ENCODE assay signal across 8 cellular contexts in genomic region chr5:132820162-132820754, GRCh38. TPM values are rescaled to one million over a fixed set of nuclear protein-coding genes. Genes with fewer than 3 reads are reported as not detected.
A peak's percentile ranks its signal among the peaks of the same experiment; 100 is the strongest.
DNase-seq lines count a peak whose midpoint lies in the region; ATAC-seq and TF ChIP-seq lines count a peak whose summit lies in the region.

No MANE protein-coding gene starts in this region.

- no peaks in the 10 kb centered on the region for H3F3A ChIP-seq in SU-DHL-6 (ENCODE audit: insufficient read depth)

- H3K4me2 ChIP-seq in SU-DHL-6 (ENCODE audit: low read depth, low read length, poor library complexity, severe bottlenecking): no peak overlapping the region

- H3K79me2 ChIP-seq in SU-DHL-6 (ENCODE audit: insufficient read depth, low read length): no peaks in the 10 kb centered on the region

- H3K4me3 ChIP-seq in SU-DHL-6 (ENCODE audit: insufficient read depth, low read length, poor library complexity, severe bottlenecking) (no peak overlapping the region), uterus (no peak overlapping the region)

- POLR2A ChIA-PET in activated naive CD8-positive, alpha-beta T cell treated with anti-CD3 and anti-CD28 coated beads, Interleukin-2, amount 10 ng/mL, durations not matched to agents 7 days and 5 days (lab: Charles Lee): interaction anchor here (0.7 to 1.8 kb wide), 8 partner anchors 13 to 361 kb away, joined by 3 to 9 read pairs (median 4); partner anchors contain the start of genes CCNI2, IRF1 and KIF3A

- peak; percentile 89 for DNase-seq in Daoy (ENCODE audit: low read depth)
- DNase-seq in HCEC 1CT: peak; percentile 84
- peak; percentile 72 for DNase-seq in NCI-H1092 (lab: John Stamatoyannopoulos, UW)
- peak; percentile 89 for DNase-seq in activated naive CD8-positive, alpha-beta T cell treated with anti-CD3 and anti-CD28 coated beads, Interleukin-2, amount 10 ng/mL, durations not matched to agents 7 days and 5 days
- DNase-seq in head of caudate nucleus: peak; percentile 90 to 100 (median 98)
- DNase-seq in progenitor cell of endocrine pancreas (ENCODE audit: low spot score, unreplicated experiment): peak; percentile 88
- peak; percentile 86 to 91 for DNase-seq in uterus

- no peak for TF ChIP-seq POLR2A in uterus (IDR thresholded peaks at IDR 0.05)

- H3K36me3 ChIP-seq in SU-DHL-6 (ENCODE audit: low read length) (no peaks in the 10 kb centered on the region), uterus (no peaks in the 10 kb centered on the region)

- TF ChIP-seq CTCF in SU-DHL-6 (IDR thresholded peaks at IDR 0.05; ENCODE audit: insufficient read depth, low read length, poor library complexity, severe bottlenecking): peak; percentile 78
- TF ChIP-seq CTCF in progenitor cell of endocrine pancreas (IDR thresholded peaks at IDR 0.05; ENCODE audit: unreplicated experiment): peak; percentile 93
- peak; percentile 84 to 86 (median 84) for TF ChIP-seq CTCF in uterus (IDR thresholded peaks at IDR 0.05)

- H3K4me3 Mint-ChIP-seq in activated naive CD8-positive, alpha-beta T cell treated with anti-CD3 and anti-CD28 coated beads, Interleukin-2, amount 10 ng/mL, durations not matched to agents 7 days and 5 days: peak overlapping the region; percentile 75
- H3K4me3 Mint-ChIP-seq in progenitor cell of endocrine pancreas (ENCODE audit: low read depth): no peak overlapping the region

- H2AFZ ChIP-seq in SU-DHL-6 (ENCODE audit: low read depth, low read length, severe bottlenecking): no peak overlapping the region

- H4K20me1 ChIP-seq in SU-DHL-6 (ENCODE audit: low read depth, low read length): no peaks in the 10 kb centered on the region

- intact Hi-C loops in head of caudate nucleus (cut with DNase I): loop anchor here (5.0 kb wide), 1 partner anchor 83 kb away; the partner anchor contains the start of gene KIF3A
- intact Hi-C loops in uterus (cut with DNase I; ENCODE audit: low total_unique reads): loop anchor here (10.0 kb wide), 1 partner anchor 65 kb away; no protein-coding TSS in a partner anchor

- H3K27me3 Mint-ChIP-seq in activated naive CD8-positive, alpha-beta T cell treated with anti-CD3 and anti-CD28 coated beads, Interleukin-2, amount 10 ng/mL, durations not matched to agents 7 days and 5 days: peaks cover 22% of the 10 kb centered on the region
- peaks cover 36% of the 10 kb centered on the region for H3K27me3 Mint-ChIP-seq in progenitor cell of endocrine pancreas

- H3K9ac ChIP-seq in SU-DHL-6 (ENCODE audit: low read length): no peak overlapping the region

- H3K27me3 ChIP-seq in SU-DHL-6 (ENCODE audit: low read length): no peaks in the 10 kb centered on the region
- H3K27me3 ChIP-seq in uterus: no peaks in the 10 kb centered on the region

- H3K9me2 ChIP-seq in SU-DHL-6 (replicated peaks; ENCODE audit: insufficient read depth, low read length): no peaks in the 10 kb centered on the region

- H3K4me1 Mint-ChIP-seq in activated naive CD8-positive, alpha-beta T cell treated with anti-CD3 and anti-CD28 coated beads, Interleukin-2, amount 10 ng/mL, durations not matched to agents 7 days and 5 days: peaks cover 21% of the 10 kb centered on the region
- peaks cover 2% of the 10 kb centered on the region for H3K4me1 Mint-ChIP-seq in progenitor cell of endocrine pancreas (ENCODE audit: low read depth)

- peak overlapping the region; percentile 40 for H3K27ac Mint-ChIP-seq in activated naive CD8-positive, alpha-beta T cell treated with anti-CD3 and anti-CD28 coated beads, Interleukin-2, amount 10 ng/mL, durations not matched to agents 7 days and 5 days
- no peak overlapping the region for H3K27ac Mint-ChIP-seq in progenitor cell of endocrine pancreas

- H3K9me3 ChIP-seq in SU-DHL-6 (ENCODE audit: insufficient read depth, low read length) (no peaks in the 10 kb centered on the region), uterus (no peaks in the 10 kb centered on the region)

- peak; percentile 83 for ATAC-seq in activated naive CD8-positive, alpha-beta T cell treated with anti-CD3 and anti-CD28 coated beads, Interleukin-2, amount 10 ng/mL, durations not matched to agents 7 days and 5 days (ENCODE audit: low read depth)

- H3K4me1 ChIP-seq in uterus: peaks cover 0 to 3% of the 10 kb centered on the region in 2 donors

- H3K9me3 Mint-ChIP-seq in activated naive CD8-positive, alpha-beta T cell treated with anti-CD3 and anti-CD28 coated beads, Interleukin-2, amount 10 ng/mL, durations not matched to agents 7 days and 5 days: no peaks in the 10 kb centered on the region
- no peaks in the 10 kb centered on the region for H3K9me3 Mint-ChIP-seq in progenitor cell of endocrine pancreas (ENCODE audit: low read depth)

- H3K27ac ChIP-seq in SU-DHL-6 (ENCODE audit: low read depth, low read length): no peak overlapping the region
- peak overlapping the region in 1 of 2 donors; percentile 30 for H3K27ac ChIP-seq in uterus

- H3K36me3 Mint-ChIP-seq in activated naive CD8-positive, alpha-beta T cell treated with anti-CD3 and anti-CD28 coated beads, Interleukin-2, amount 10 ng/mL, durations not matched to agents 7 days and 5 days: no peaks in the 10 kb centered on the region
- H3K36me3 Mint-ChIP-seq in progenitor cell of endocrine pancreas (ENCODE audit: insufficient read depth): no peaks in the 10 kb centered on the region

RNA-seq across cellular contexts. Expression of gene SOWAHA, which starts 7.2 kb away (rescaled TPM):
- 0.42 TPM in 1 of 2 replicates, not detected in the other for total RNA-seq in Daoy (2014; rRNA removed; shearing (Covaris generic))
- total RNA-seq in activated naive CD8-positive, alpha-beta T cell treated with anti-CD3 and anti-CD28 coated beads, Interleukin-2, amount 10 ng/mL, durations not matched to agents 7 days and 5 days: not detected
- total RNA-seq in progenitor cell of endocrine pancreas: 0.98 and 1.3 TPM in 2 replicates
- total RNA-seq in uterus: under 1 TPM in 3 of 4 donors, not detected in 1; under 0.01 to 0.14 (median 0.12) TPM

RNA-seq across cellular contexts. Expression of gene SHROOM1, which starts 10.2 kb away (rescaled TPM):
- total RNA-seq in Daoy (2014; rRNA removed; shearing (Covaris generic)): 8.2 and 8.3 TPM in 2 replicates
- total RNA-seq in activated naive CD8-positive, alpha-beta T cell treated with anti-CD3 and anti-CD28 coated beads, Interleukin-2, amount 10 ng/mL, durations not matched to agents 7 days and 5 days: 1 to 10 TPM; 4.0 to 6.3 TPM
- total RNA-seq in progenitor cell of endocrine pancreas: 10.0 and 12.6 TPM in 2 replicates
- total RNA-seq in uterus: 10 to 100 TPM in 3 of 4 donors, 1 to 10 TPM in 1; 5.0 to 28.0 (median 12.3) TPM

RNA-seq across cellular contexts. Expression of gene SEPTIN8, which starts 43.2 kb away (rescaled TPM):
- 27.1 and 27.2 TPM in 2 replicates for total RNA-seq in Daoy (2014; rRNA removed; shearing (Covaris generic))
- total RNA-seq in activated naive CD8-positive, alpha-beta T cell treated with anti-CD3 and anti-CD28 coated beads, Interleukin-2, amount 10 ng/mL, durations not matched to agents 7 days and 5 days: 10 to 100 TPM; 39.2 to 40.4 TPM
- total RNA-seq in progenitor cell of endocrine pancreas: 60.4 and 67.2 TPM in 2 replicates
- total RNA-seq in uterus: 10 to 100 TPM; 17.7 to 49.4 (median 36.4) TPM

RNA-seq across cellular contexts. Expression of gene GDF9, which starts 46.0 kb away (rescaled TPM):
- total RNA-seq in Daoy (2014; rRNA removed; shearing (Covaris generic)): 0.17 TPM in 1 of 2 replicates, not detected in the other
- under 1 TPM; 0.77 to 0.80 TPM for total RNA-seq in activated naive CD8-positive, alpha-beta T cell treated with anti-CD3 and anti-CD28 coated beads, Interleukin-2, amount 10 ng/mL, durations not matched to agents 7 days and 5 days
- total RNA-seq in progenitor cell of endocrine pancreas (0.51 and 0.55 TPM in 2 replicates), uterus (1 to 10 TPM in 1 of 4 donors, under 1 TPM in 2, not detected in 1; 0.18 to 1.8 (median 0.62) TPM)

RNA-seq across cellular contexts. Expression of gene UQCRQ, which starts 46.2 kb away (rescaled TPM):
- total RNA-seq in Daoy (2014; rRNA removed; shearing (Covaris generic)): 287 and 294 TPM in 2 replicates
- total RNA-seq in activated naive CD8-positive, alpha-beta T cell treated with anti-CD3 and anti-CD28 coated beads, Interleukin-2, amount 10 ng/mL, durations not matched to agents 7 days and 5 days: 100 to 1,000 TPM; 278 to 286 TPM
- total RNA-seq in progenitor cell of endocrine pancreas (230 and 275 TPM in 2 replicates), uterus (100 to 1,000 TPM in 2 of 4 donors, 10 to 100 TPM in 2; 30.5 to 196 (median 115) TPM)
